Comparison of ENCODE assay signal across 9 cellular contexts in the genomic region with DNA sequence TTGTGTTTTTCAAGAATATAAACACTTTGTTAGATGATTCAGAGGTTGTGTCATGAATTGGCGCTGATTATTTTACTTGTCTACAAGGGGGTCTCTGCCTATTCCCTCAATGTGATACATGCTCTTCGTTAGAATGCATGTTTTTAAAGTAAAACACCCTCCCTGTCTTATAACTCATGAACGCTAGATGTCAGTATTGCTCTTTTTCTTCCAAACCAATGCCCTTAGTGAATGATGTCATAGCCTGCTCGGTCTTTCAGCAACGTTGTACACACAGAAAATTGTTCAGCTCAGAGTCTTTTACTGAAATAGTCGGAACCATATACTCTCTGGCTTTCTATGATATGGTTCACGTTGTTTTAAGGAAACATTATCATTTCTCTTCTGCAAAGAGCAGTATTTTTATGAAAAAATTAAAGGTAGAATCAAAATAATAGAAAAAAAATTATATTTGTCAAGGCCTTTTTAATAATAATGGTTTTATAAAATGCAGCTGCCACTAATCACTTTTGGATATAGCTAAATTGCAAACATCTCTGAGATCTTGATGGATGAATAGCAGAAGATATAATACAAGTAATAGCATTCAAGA.
DNase-seq lines count a peak whose midpoint lies in the region; ATAC-seq, FAIRE-seq and TF ChIP-seq lines count a peak whose summit lies in the region.
"Had no signal": no experiment of that assay in that cellular context is flagged by ENCODE, and none has a peak within 500 bp of the region (broad histone marks: within the 10 kb centered on the region; RNA-seq: fewer than 3 reads in every experiment).

No MANE protein-coding gene starts in this region.

- DNase-seq in NCI-H2196 (lab: John Stamatoyannopoulos, UW; ENCODE audit: unreplicated experiment) (peak; percentile 24), NCI-H2196 treated with DMSO at 0.1 percent for 48 hours (lab: John Stamatoyannopoulos, UW; ENCODE audit: unreplicated experiment) (no peak), NCI-H524 treated with DMSO at 0.1 percent for 48 hours (lab: John Stamatoyannopoulos, UW) (peak; percentile 5), K562 (ENCODE audit: extremely low read depth in 1 of 4, low spot score in 3 of 4) (peak; percentile 34 to 65 (median 39)), iPS-NIHi11 (ENCODE audit: low spot score) (peak; percentile 70), stromal cell of bone marrow (ENCODE audit: low read depth) (peak; percentile 62)

- no TSS peak for BruUV-seq in K562 (replicated peaks; lab: Mats Ljungman, UMichigan)

- in situ Hi-C loops in K562 (cut with MboI), result no loop called here

- under 1% methylated on average over 7 of the region's 7 CpGs for WGBS in K562 (ENCODE audit: insufficient coverage, low coverage, missing lambda C conversion rate)

- peak; percentile 33 to 73 (median 60); a peak in 5 of 6 replicates for TF ChIP-seq CTCF in K562 (IDR thresholded peaks at IDR 0.05 in 2 of 3, conservative IDR thresholded peaks at IDR 0.05 in 1 of 3; ENCODE audit: insufficient read depth in 2 of 3, low read depth in 1 of 3, low read length in 3 of 3)

- CTCF ChIA-PET in K562 (lab: Yijun Ruan, JAX; ENCODE audit: low intra/inter-chr PET ratio), result interaction anchor here (0.5 kb wide), 1 partner anchor 677 kb away, joined by 3 read pairs; no protein-coding TSS in a partner anchor

- H3K9ac ChIP-seq in K562 (ENCODE audit: insufficient read depth in 1 of 2, low read depth in 2 of 2, low read length in 2 of 2), result no peak overlapping the region
- H3K9ac ChIP-seq: BLaER1 treated with 17β-estradiol and CSF1 and Interleukin-3, amounts not matched to agents 10 nM and 100 nM had no signal

- POLR2A ChIA-PET in K562 (lab: Yijun Ruan, JAX), result interaction anchor here (0.6 kb wide), 1 partner anchor 743 kb away, joined by 3 read pairs; no protein-coding TSS in a partner anchor

- no peaks in the 10 kb centered on the region for H3K4me1 ChIP-seq in K562 (replicated peaks in 1 of 2; ENCODE audit: control insufficient read depth in 2 of 2, insufficient read depth in 2 of 2, low read length in 2 of 2)
- H3K4me1 ChIP-seq: BLaER1 treated with 17β-estradiol and CSF1 and Interleukin-3, amounts not matched to agents 10 nM and 100 nM had no signal

- peak; percentile 80 for FAIRE-seq in K562 (lab: Jason Lieb, UNC)

- no peak overlapping the region for H3K4me3 ChIP-seq in K562
- H3K4me3 ChIP-seq: BLaER1 treated with 17β-estradiol and CSF1 and Interleukin-3, amounts not matched to agents 10 nM and 100 nM had no signal

- H3K79me2 ChIP-seq in K562 (ENCODE audit: control insufficient read depth, insufficient read depth, low read length), result no peaks in the 10 kb centered on the region

- H3K4me2 ChIP-seq in K562 (ENCODE audit: insufficient read depth, low read length), result no peak overlapping the region
- H3K4me2 ChIP-seq: BLaER1 treated with 17β-estradiol and CSF1 and Interleukin-3, amounts not matched to agents 10 nM and 100 nM had no signal

- no peaks in the 10 kb centered on the region for H4K20me1 ChIP-seq in K562 (replicated peaks; ENCODE audit: control insufficient read depth, insufficient read depth, low read length)
- H4K20me1 ChIP-seq: BLaER1 treated with 17β-estradiol and CSF1 and Interleukin-3, amounts not matched to agents 10 nM and 100 nM had no signal

- peak; percentile 100 for ATAC-seq in GM21390 (IDR thresholded peaks at IDR 0.05; ENCODE audit: unreplicated experiment)
- ATAC-seq in HG03521 (IDR thresholded peaks at IDR 0.05; ENCODE audit: unreplicated experiment), result peak; percentile 96
- ATAC-seq in K562, result peak; percentile 86

- no peak for TF ChIP-seq POLR2A in K562 (conservative IDR thresholded peaks at IDR 0.05)

- H3K27me3 ChIP-seq in K562 (ENCODE audit: control insufficient read depth in 2 of 2, insufficient read depth in 2 of 2, low read length in 2 of 2), result no peaks in the 10 kb centered on the region
- H3K27me3 ChIP-seq: BLaER1 treated with 17β-estradiol and CSF1 and Interleukin-3, amounts not matched to agents 10 nM and 100 nM had no signal

- TF ChIP-seq EP300 in K562 (IDR thresholded peaks at IDR 0.05; ENCODE audit: low read length), result no peak

- peak; percentile 69 to 77 for TF ChIP-seq RAD21 in K562 (CRISPR knock-in tag; conservative IDR thresholded peaks at IDR 0.05 in 1 of 2, IDR thresholded peaks at IDR 0.05 in 1 of 2)

- intact Hi-C loops in K562 (cut with micrococcal nuclease), result loop anchor here (1.0 to 5.0 kb wide), 2 partner anchors 1456 to 1911 kb away; no protein-coding TSS in a partner anchor

- H3K9me1 ChIP-seq in K562 (ENCODE audit: control insufficient read depth, insufficient read depth, low read length), result no peaks in the 10 kb centered on the region

- no peak overlapping the region for H3K27ac ChIP-seq in K562 (ENCODE audit: extremely low read depth, low read depth, low read length)
- H3K27ac ChIP-seq: BLaER1 treated with 17β-estradiol and CSF1 and Interleukin-3, amounts not matched to agents 10 nM and 100 nM had no signal

- H3K9me3 ChIP-seq in K562 (replicated peaks; ENCODE audit: control insufficient read depth, insufficient read depth, low read depth, low read length), result no peaks in the 10 kb centered on the region
- H3K9me3 ChIP-seq: BLaER1 treated with 17β-estradiol and CSF1 and Interleukin-3, amounts not matched to agents 10 nM and 100 nM had no signal

- H2AFZ ChIP-seq in K562 (ENCODE audit: low read depth, low read length), result no peak overlapping the region

- H3K36me3 ChIP-seq in K562 (ENCODE audit: control insufficient read depth, insufficient read depth, low read length), result no peaks in the 10 kb centered on the region
- H3K36me3 ChIP-seq: BLaER1 treated with 17β-estradiol and CSF1 and Interleukin-3, amounts not matched to agents 10 nM and 100 nM had no signal

TF ChIP-seq in K562, 482 proteins besides CTCF, POLR2A, EP300 and RAD21 (continues in another document):
- no peak for TF ChIP-seq ZNF717 (CRISPR knock-in tag; IDR thresholded peaks at IDR 0.05)
- TF ChIP-seq, protein P1, sequence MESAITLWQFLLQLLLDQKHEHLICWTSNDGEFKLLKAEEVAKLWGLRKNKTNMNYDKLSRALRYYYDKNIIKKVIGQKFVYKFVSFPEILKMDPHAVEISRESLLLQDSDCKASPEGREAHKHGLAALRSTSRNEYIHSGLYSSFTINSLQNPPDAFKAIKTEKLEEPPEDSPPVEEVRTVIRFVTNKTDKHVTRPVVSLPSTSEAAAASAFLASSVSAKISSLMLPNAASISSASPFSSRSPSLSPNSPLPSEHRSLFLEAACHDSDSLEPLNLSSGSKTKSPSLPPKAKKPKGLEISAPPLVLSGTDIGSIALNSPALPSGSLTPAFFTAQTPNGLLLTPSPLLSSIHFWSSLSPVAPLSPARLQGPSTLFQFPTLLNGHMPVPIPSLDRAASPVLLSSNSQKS (CRISPR knock-in tag; IDR thresholded peaks at IDR 0.05), result no peak
- no peak for TF ChIP-seq ZNF431 (CRISPR knock-in tag; IDR thresholded peaks at IDR 0.05)
- no peak for TF ChIP-seq SRSF3 (IDR thresholded peaks at IDR 0.05; ENCODE audit: insufficient read depth, low read length)
- TF ChIP-seq NCOA4 (IDR thresholded peaks at IDR 0.05; ENCODE audit: partially characterized antibody), result no peak
- no peak for TF ChIP-seq RBM17 (IDR thresholded peaks at IDR 0.05; ENCODE audit: borderline replicate concordance, low read depth, low read length)
- peak; percentile 56; the same call in 1 of the 2 replicates for TF ChIP-seq JUN (IDR thresholded peaks at IDR 0.05; ENCODE audit: borderline replicate concordance, low read depth, low read length)
- no peak for TF ChIP-seq JUN (CRISPR knock-in tag; IDR thresholded peaks at IDR 0.05; ENCODE audit: borderline replicate concordance)
- TF ChIP-seq, protein P2, sequence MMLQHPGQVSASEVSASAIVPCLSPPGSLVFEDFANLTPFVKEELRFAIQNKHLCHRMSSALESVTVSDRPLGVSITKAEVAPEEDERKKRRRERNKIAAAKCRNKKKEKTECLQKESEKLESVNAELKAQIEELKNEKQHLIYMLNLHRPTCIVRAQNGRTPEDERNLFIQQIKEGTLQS (IDR thresholded peaks at IDR 0.05), result peak; percentile 79
- TF ChIP-seq, protein P2 (CRISPR knock-in tag; conservative IDR thresholded peaks at IDR 0.05), result no peak
- no peak for TF ChIP-seq ZNF644 (tag; IDR thresholded peaks at IDR 0.05; ENCODE audit: low read depth)
- TF ChIP-seq ZNF668 (CRISPR knock-in tag; IDR thresholded peaks at IDR 0.05), result no peak
- no peak for TF ChIP-seq TAF9B (IDR thresholded peaks at IDR 0.05; ENCODE audit: partially characterized antibody)
- peak; percentile 88 for TF ChIP-seq JUND (IDR thresholded peaks at IDR 0.05; ENCODE audit: borderline replicate concordance, low read depth, low read length)
- TF ChIP-seq JUND (tag; IDR thresholded peaks at IDR 0.05; ENCODE audit: borderline replicate concordance, low read depth, low read length), result peak; percentile 86
- TF ChIP-seq SETDB1 (IDR thresholded peaks at IDR 0.05; ENCODE audit: low read length), result no peak
- TF ChIP-seq HDAC3 (IDR thresholded peaks at IDR 0.05; ENCODE audit: borderline replicate concordance, partially characterized antibody), result no peak
- no peak for TF ChIP-seq SREBF2 (CRISPR knock-in tag; IDR thresholded peaks at IDR 0.05)
- TF ChIP-seq HMG20A (CRISPR knock-in tag; conservative IDR thresholded peaks at IDR 0.05), result no peak
- no peak for TF ChIP-seq ZNF175 (CRISPR knock-in tag; IDR thresholded peaks at IDR 0.05; ENCODE audit: low read depth)
- peak; percentile 50; the same call in 1 of the 2 replicates for TF ChIP-seq SMC3 (conservative IDR thresholded peaks at IDR 0.05; ENCODE audit: insufficient read depth, low read depth, low read length)
